Comparison of ENCODE assay signal across 10 cellular contexts in the genomic region with DNA sequence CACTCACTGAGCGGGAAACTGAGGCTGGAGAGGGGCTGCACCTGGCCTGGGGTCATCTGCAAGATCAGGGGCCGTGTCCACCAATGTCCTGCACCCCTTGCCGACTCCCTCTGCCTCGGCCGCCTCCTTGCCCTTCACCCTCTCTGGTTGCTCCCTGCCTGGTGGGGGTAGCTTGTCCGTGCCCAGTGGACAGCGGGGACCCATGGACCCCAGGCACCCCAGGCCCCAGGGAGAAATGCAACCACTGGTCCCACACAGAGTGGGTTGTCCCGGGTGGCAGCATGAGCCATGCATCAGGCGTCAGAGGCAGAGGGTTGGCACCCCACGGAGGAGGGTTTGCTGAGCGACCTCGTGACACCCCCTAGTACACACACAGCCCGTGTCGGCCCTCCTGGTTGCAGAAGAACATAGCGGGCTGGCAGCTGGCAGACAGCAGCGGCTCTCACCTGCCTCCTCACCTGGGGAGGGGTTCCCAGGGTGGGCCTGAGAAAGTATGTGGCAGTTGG. TPM values are rescaled to one million over a fixed set of nuclear protein-coding genes. Genes with fewer than 3 reads are reported as not detected.
"Had no signal": no experiment of that assay in that cellular context is flagged by ENCODE, and none has a peak within 500 bp of the region (broad histone marks: within the 10 kb centered on the region; RNA-seq: fewer than 3 reads in every experiment).

No MANE protein-coding gene starts in this region.

- H3K4me1 ChIP-seq: prostate gland had no signal

- H3K27ac ChIP-seq: gastrocnemius medialis, heart right ventricle, prostate gland, spleen, upper lobe of left lung had no signal

- H3K27ac Mint-ChIP-seq: activated naive CD4-positive, alpha-beta T cell treated with anti-CD3 and anti-CD28 coated beads, Interleukin-2, amount 50 U/mL, for 24 hours; stimulated activated naive B cell treated with anti-CD40 and anti-IgM and Interleukin-4, amounts not matched to agents 10 μg/mL and 1 μg/mL and 100 μg/mL, for 72 hours had no signal

- ATAC-seq: gastrocnemius medialis had no signal

- H3K9me3 Mint-ChIP-seq: activated naive CD4-positive, alpha-beta T cell treated with anti-CD3 and anti-CD28 coated beads, Interleukin-2, amount 50 U/mL, for 24 hours had no signal

- H3K27me3 Mint-ChIP-seq: activated naive CD4-positive, alpha-beta T cell treated with anti-CD3 and anti-CD28 coated beads, Interleukin-2, amount 50 U/mL, for 24 hours had no signal

- DNase-seq: spleen had no signal

- H3K4me3 ChIP-seq: lung, prostate gland, upper lobe of left lung had no signal

- H3K9me3 ChIP-seq: gastrocnemius medialis, prostate gland had no signal

- H3K36me3 Mint-ChIP-seq: activated naive CD4-positive, alpha-beta T cell treated with anti-CD3 and anti-CD28 coated beads, Interleukin-2, amount 50 U/mL, for 24 hours had no signal

- H3K36me3 ChIP-seq: gastrocnemius medialis, prostate gland, spleen, upper lobe of left lung had no signal

- H3K4me3 Mint-ChIP-seq: activated naive CD4-positive, alpha-beta T cell treated with anti-CD3 and anti-CD28 coated beads, Interleukin-2, amount 50 U/mL, for 24 hours; stimulated activated naive B cell treated with anti-CD40 and anti-IgM and Interleukin-4, amounts not matched to agents 10 μg/mL and 1 μg/mL and 100 μg/mL, for 72 hours had no signal

RNA-seq across cellular contexts. Expression of gene PLK5, which starts 19.9 kb away (rescaled TPM):
- total RNA-seq: gastrocnemius medialis; lung; mononuclear cell; naive thymus-derived CD4-positive, alpha-beta T cell; spleen; upper lobe of left lung had no signal
- polyA plus RNA-seq: naive thymus-derived CD4-positive, alpha-beta T cell had no signal
